In the genomic region with DNA sequence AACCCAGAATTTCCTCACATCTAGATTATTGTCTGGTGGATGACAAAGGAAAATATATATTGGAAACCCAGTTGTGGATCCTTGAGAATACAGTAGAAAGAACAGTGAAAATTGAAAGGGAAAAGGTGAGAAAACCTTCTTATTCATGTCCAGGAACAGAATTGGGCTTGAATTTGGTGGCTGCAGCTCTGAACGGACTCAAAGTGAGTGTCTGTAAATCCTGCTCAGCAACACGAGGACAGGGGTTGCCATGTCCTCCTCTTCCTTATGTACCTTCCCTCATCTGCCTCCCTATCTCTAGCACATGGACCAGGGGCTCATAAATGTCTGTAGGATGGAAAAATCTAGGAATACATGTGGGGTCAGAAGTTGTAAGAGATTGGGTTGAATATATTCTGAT, we compare ENCODE assay signal across 23 cellular contexts.
"Had no signal": no experiment of that assay in that cellular context is flagged by ENCODE, and none has a peak within 500 bp of the region (broad histone marks: within the 10 kb centered on the region; RNA-seq: fewer than 3 reads in every experiment).

No MANE protein-coding gene starts in this region.

- H3K4me3 ChIP-seq: cardiac muscle cell had no signal

- H3K4me1 Mint-ChIP-seq: activated CD4-positive, alpha-beta memory T cell treated with anti-CD3 and anti-CD28 coated beads, Interleukin-2, amount 10 ng/mL, durations not matched to agents 7 days and 5 days; activated CD4-positive, alpha-beta T cell treated with anti-CD3 and anti-CD28 coated beads for 36 hours; activated T-helper 17 cell treated with anti-CD3 and anti-CD28 coated beads, Interleukin-2, amount 50 U/mL, for 72 hours; brain had no signal

- H3K27ac ChIP-seq: cardiac muscle cell, VCaP had no signal

- DNase-seq: activated CD4-positive, alpha-beta memory T cell treated with anti-CD3 and anti-CD28 coated beads, Interleukin-2, amount 10 ng/mL, durations not matched to agents 7 days and 5 days; activated CD4-positive, alpha-beta T cell treated with anti-CD3 and anti-CD28 coated beads for 36 hours; activated CD4-positive, alpha-beta T cell treated with anti-CD3 and anti-CD28 coated beads, Interleukin-2, amount 50 U/mL, for 1 hour; activated gamma-delta T cell; activated naive CD4-positive, alpha-beta T cell treated with anti-CD3 and anti-CD28 coated beads for 36 hours; activated T-cell treated with anti-CD3 and anti-CD28 coated beads for 4 hours; activated T-cell treated with anti-CD3 and anti-CD28 coated beads, Interleukin-2, amount 50 U/mL, for 48 hours; amygdala; NCI-H1048; NCI-H1417; NCI-H1694; NCI-H2029 treated with DMSO at 0.1 percent for 48 hours; NCI-H524; SIG-M5; T-cell; T-helper 2 cell; T1000 had no signal

- FAIRE-seq: astrocyte had no signal

- H3K4me3 Mint-ChIP-seq: activated CD4-positive, alpha-beta memory T cell treated with anti-CD3 and anti-CD28 coated beads, Interleukin-2, amount 10 ng/mL, durations not matched to agents 7 days and 5 days; activated CD4-positive, alpha-beta T cell treated with anti-CD3 and anti-CD28 coated beads for 36 hours; activated naive CD4-positive, alpha-beta T cell treated with anti-CD3 and anti-CD28 coated beads for 36 hours; activated naive CD8-positive, alpha-beta T cell; activated T-helper 17 cell treated with anti-CD3 and anti-CD28 coated beads, Interleukin-2, amount 50 U/mL, for 72 hours; brain; T-cell had no signal

- H3K27ac Mint-ChIP-seq: activated CD4-positive, alpha-beta memory T cell treated with anti-CD3 and anti-CD28 coated beads, Interleukin-2, amount 10 ng/mL, durations not matched to agents 7 days and 5 days; activated CD4-positive, alpha-beta T cell treated with anti-CD3 and anti-CD28 coated beads for 36 hours; activated naive CD4-positive, alpha-beta T cell treated with anti-CD3 and anti-CD28 coated beads for 36 hours; activated naive CD8-positive, alpha-beta T cell; activated T-helper 17 cell treated with anti-CD3 and anti-CD28 coated beads, Interleukin-2, amount 50 U/mL, for 72 hours; brain; T-cell had no signal

- H3K36me3 ChIP-seq: cardiac muscle cell had no signal

- ATAC-seq: activated CD4-positive, alpha-beta T cell treated with anti-CD3 and anti-CD28 coated beads for 36 hours; activated T-helper 17 cell treated with anti-CD3 and anti-CD28 coated beads, Interleukin-2, amount 50 U/mL, for 72 hours; T-cell had no signal

- H3K9me3 Mint-ChIP-seq: activated CD4-positive, alpha-beta memory T cell treated with anti-CD3 and anti-CD28 coated beads, Interleukin-2, amount 10 ng/mL, durations not matched to agents 7 days and 5 days; activated naive CD4-positive, alpha-beta T cell treated with anti-CD3 and anti-CD28 coated beads for 36 hours; activated T-helper 17 cell treated with anti-CD3 and anti-CD28 coated beads, Interleukin-2, amount 50 U/mL, for 72 hours; T-cell had no signal

- H3K36me3 Mint-ChIP-seq: activated naive CD8-positive, alpha-beta T cell; brain; T-cell had no signal
